ENCODE assay signal across 8 cellular contexts in genomic region chr12:4538207-4539160, GRCh38. TPM values are rescaled to one million over a fixed set of nuclear protein-coding genes. Genes with fewer than 3 reads are reported as not detected.
A peak's percentile ranks its signal among the peaks of the same experiment; 100 is the strongest.
DNase-seq lines count a peak whose midpoint lies in the region; TF ChIP-seq lines count a peak whose summit lies in the region.

Gene RAD51AP1 (plus strand): TSS chr12:4538890. CDS start chr12:4538940, 50 bp downstream.

- peak within 1 kb of the TSS; percentile 66 for H2AFZ ChIP-seq in neuron (ENCODE audit: low read depth, low read length)

- DNase-seq in GDM1 (lab: John Stamatoyannopoulos, UW) (peak; percentile 94), HEK293T (ENCODE audit: extremely low spot score) (peak; percentile 95), MV-4-11 (lab: John Stamatoyannopoulos, UW) (peak; percentile 96), SK-MEL-5 (ENCODE audit: low read depth, low spot score) (peak; percentile 96), foreskin melanocyte (peak; percentile 96)
- DNase-seq in activated naive CD4-positive, alpha-beta T cell treated with Interleukin-2 at 50 U/mL for 16 hours = peak; percentile 94

- H3K4me3 ChIP-seq in neuron (ENCODE audit: low read length) = peak within 1 kb of the TSS; percentile 96
- H3K4me3 ChIP-seq in subcutaneous abdominal adipose tissue (ENCODE audit: low read depth in 1 of 5, low read length in 5 of 5) = peak within 1 kb of the TSS; percentile 79 to 99 (median 97)

- H3K27me3 ChIP-seq in neuron (ENCODE audit: insufficient read depth, low read length) (no peaks in the 10 kb centered on the region), subcutaneous abdominal adipose tissue (ENCODE audit: control insufficient read depth in 5 of 5, insufficient read depth in 4 of 5, low read length in 5 of 5) (no peaks in the 10 kb centered on the region)

- POLR2A ChIA-PET in HEK293T (lab: Yijun Ruan, JAX) = interaction anchor here (1.3 kb wide), 1 partner anchor 217 kb away, joined by 3 read pairs; no protein-coding TSS in a partner anchor

- H3K9ac ChIP-seq in subcutaneous abdominal adipose tissue (ENCODE audit: low read length in 5 of 5) = peak within 1 kb of the TSS; percentile 71 to 97 (median 95)

- H3K36me3 ChIP-seq in neuron (ENCODE audit: insufficient read depth, low read length) = peaks cover 30% of the 10 kb centered on the region
- H3K36me3 ChIP-seq in subcutaneous abdominal adipose tissue (ENCODE audit: control insufficient read depth in 5 of 5, insufficient read depth in 5 of 5, low read length in 5 of 5) = peaks cover 2 to 15% (median 7%) of the 10 kb centered on the region in 5 donors

- H3K4me1 ChIP-seq in neuron (ENCODE audit: insufficient read depth, low read length) = peaks cover 24% of the 10 kb centered on the region
- H3K4me1 ChIP-seq in subcutaneous abdominal adipose tissue (ENCODE audit: control insufficient read depth in 5 of 5, insufficient read depth in 5 of 5, low read length in 5 of 5) = peaks cover 4 to 20% (median 18%) of the 10 kb centered on the region in 5 donors

- CTCF ChIA-PET in HEK293T (lab: Yijun Ruan, JAX) = interaction anchor here (0.6 kb wide), 1 partner anchor 219 kb away, joined by 3 read pairs; no protein-coding TSS in a partner anchor

- no peaks in the 10 kb centered on the region for H3K9me3 ChIP-seq in neuron (ENCODE audit: low read length)
- no peaks in the 10 kb centered on the region for H3K9me3 ChIP-seq in subcutaneous abdominal adipose tissue (ENCODE audit: control insufficient read depth in 5 of 5, low read length in 5 of 5)

- peak within 1 kb of the TSS; percentile 98 for H3K27ac ChIP-seq in subcutaneous abdominal adipose tissue (ENCODE audit: low read depth, low read length)

- in situ Hi-C loops in SK-MEL-5 (cut with HindIII; ENCODE audit: low pct_unique_long_range_greater_than_20kb, low sequenced_read_pairs) = no loop called here

TF ChIP-seq in HEK293T, 16 proteins besides CTCF, POLR2A, EP300 and RAD21:
- TF ChIP-seq SUZ12 (IDR thresholded peaks at IDR 0.05) = no peak
- TF ChIP-seq TARDBP (IDR thresholded peaks at IDR 0.05) = no peak
- no peak for TF ChIP-seq CTBP1 (IDR thresholded peaks at IDR 0.05; ENCODE audit: borderline replicate concordance)
- peak; percentile 98 for TF ChIP-seq L3MBTL2 (conservative IDR thresholded peaks at IDR 0.05)
- 0 out of 2 replicates have a peak, but pooled peaks have one; percentile 64 for TF ChIP-seq NFRKB (IDR thresholded peaks at IDR 0.05)
- no peak for TF ChIP-seq LEF1 (IDR thresholded peaks at IDR 0.05; ENCODE audit: borderline replicate concordance)
- no peak for TF ChIP-seq HDGF (IDR thresholded peaks at IDR 0.05; ENCODE audit: borderline replicate concordance)
- no peak for TF ChIP-seq ZNF384 (IDR thresholded peaks at IDR 0.05)
- no peak for TF ChIP-seq ARNT (IDR thresholded peaks at IDR 0.05)
- TF ChIP-seq FOXK2 (IDR thresholded peaks at IDR 0.05) = peak; percentile 67; the same call in 1 of the 2 replicates
- no peak for TF ChIP-seq FOXM1 (IDR thresholded peaks at IDR 0.05; ENCODE audit: borderline replicate concordance)
- no peak for TF ChIP-seq BHLHE40 (IDR thresholded peaks at IDR 0.05; ENCODE audit: borderline replicate concordance)
- TF ChIP-seq FOXA1 (IDR thresholded peaks at IDR 0.05) = no peak
- no peak for TF ChIP-seq SP1 (IDR thresholded peaks at IDR 0.05)
- TF ChIP-seq PKNOX1 (IDR thresholded peaks at IDR 0.05) = peak; percentile 71; the same call in 1 of the 2 replicates
- 0 out of 2 replicates have a peak, but pooled peaks have one; percentile 65 for TF ChIP-seq ELF4 (IDR thresholded peaks at IDR 0.05)

RNA-seq across cellular contexts. Expression of gene RAD51AP1, which starts in this region (rescaled TPM):
- 17.8 and 25.8 TPM in 2 replicates for total RNA-seq in SK-MEL-5 (2014; rRNA removed; shearing (Covaris generic))
- polyA plus RNA-seq in SK-MEL-5 (2015; cell fraction: cytosol; rRNA removed) = 24.2 and 25.5 TPM in 2 replicates
- polyA plus RNA-seq in SK-MEL-5 (2015; cell fraction: nucleus; rRNA removed) = 72.0 and 88.3 TPM in 2 replicates

Comparison
In these comparisons a context has a peak if more than half of its experiments do, and no peak if none do; other contexts are left out.
1. Peak in every context shown above with its lines: DNase-seq, H3K4me3 ChIP-seq and H3K27ac ChIP-seq.